8 cellular contexts compared by ENCODE assay signal in genomic region chr2:175004980-175005832, GRCh38. TPM values are rescaled to one million over a fixed set of nuclear protein-coding genes. Genes with fewer than 3 reads are reported as not detected.
DNase-seq lines count a peak whose midpoint lies in the region; ATAC-seq and TF ChIP-seq lines count a peak whose summit lies in the region.

TSS of gene CHN1 (minus strand) at chr2:175005381. CDS start at chr2:175004912, 469 bp downstream.

- ATAC-seq in GM21619 (IDR thresholded peaks at IDR 0.05; ENCODE audit: unreplicated experiment) (peak; percentile 74), right cardiac atrium (peak; percentile 93 to 94)

- H3K9me3 ChIP-seq in right cardiac atrium (ENCODE audit: control insufficient read depth, low read length) (no peaks in the 10 kb centered on the region), vagina (no peaks in the 10 kb centered on the region)

- DNase-seq in DMS 273 treated with DMSO at 0.1 percent for 48 hours (lab: John Stamatoyannopoulos, UW) (peak; percentile 63), T follicular helper cell (ENCODE audit: low read depth) (peak; percentile 54), amygdala (lab: John Stamatoyannopoulos, UW) (peak in 54 of 56 donors; percentile 29 to 89 (median 69)), right cardiac atrium (peak; percentile 91 to 95 (median 94)), putamen (ENCODE audit: low spot score) (peak; percentile 90), vagina (ENCODE audit: extremely low spot score in 2 of 2) (no peak)

- WGBS in right cardiac atrium: under 1% methylated on average over 92 of the region's 92 CpGs

- intact Hi-C loops in right cardiac atrium (cut with DNase I) (no loop called here), vagina (cut with DNase I) (no loop called here)

- peak within 1 kb of the TSS; percentile 99 for H3K4me3 ChIP-seq in right cardiac atrium (ENCODE audit: low read length)
- peak within 1 kb of the TSS; percentile 56 to 76 for H3K4me3 ChIP-seq in vagina

- no peaks in the 10 kb centered on the region for H3K36me3 ChIP-seq in vagina

- no peak for TF ChIP-seq POLR2A in vagina (IDR thresholded peaks at IDR 0.05)

- H3K27me3 ChIP-seq in right cardiac atrium (ENCODE audit: control insufficient read depth, insufficient read depth) (no peaks in the 10 kb centered on the region), vagina (no peaks in the 10 kb centered on the region)

- peak; percentile 16; the same call in 1 of the 2 replicates for TF ChIP-seq CTCF in LNCAP (IDR thresholded peaks at IDR 0.05)
- no peak for TF ChIP-seq CTCF in vagina (IDR thresholded peaks at IDR 0.05)

- H3K27ac ChIP-seq in right cardiac atrium (ENCODE audit: low read length): peak within 1 kb of the TSS; percentile 55
- peak within 1 kb of the TSS; percentile 85 for H3K27ac ChIP-seq in vagina

- H3K4me1 ChIP-seq in right cardiac atrium (ENCODE audit: control insufficient read depth, insufficient read depth, low read length) (no peaks in the 10 kb centered on the region), vagina (peaks cover 9% of the 10 kb centered on the region)

RNA-seq across cellular contexts. Expression of gene CHN1, which starts in this region (rescaled TPM):
- 1 to 10 TPM; 5.7 to 8.9 (median 8.0) TPM for total RNA-seq in right cardiac atrium
- polyA plus RNA-seq in right cardiac atrium: 5.3 TPM
- 9.6 TPM for total RNA-seq in vagina

Comparison
In these comparisons a context has a peak if more than half of its experiments do, and no peak if none do; other contexts are left out.
1. DNase-seq: peak in DMS 273 treated with DMSO at 0.1 percent for 48 hours (single experiment), T follicular helper cell (single experiment), amygdala (54 of 56), right cardiac atrium (3 of 3) and putamen (single experiment); none in vagina (0 of 2).